1 cellular context compared by ENCODE assay signal in the genomic region with DNA sequence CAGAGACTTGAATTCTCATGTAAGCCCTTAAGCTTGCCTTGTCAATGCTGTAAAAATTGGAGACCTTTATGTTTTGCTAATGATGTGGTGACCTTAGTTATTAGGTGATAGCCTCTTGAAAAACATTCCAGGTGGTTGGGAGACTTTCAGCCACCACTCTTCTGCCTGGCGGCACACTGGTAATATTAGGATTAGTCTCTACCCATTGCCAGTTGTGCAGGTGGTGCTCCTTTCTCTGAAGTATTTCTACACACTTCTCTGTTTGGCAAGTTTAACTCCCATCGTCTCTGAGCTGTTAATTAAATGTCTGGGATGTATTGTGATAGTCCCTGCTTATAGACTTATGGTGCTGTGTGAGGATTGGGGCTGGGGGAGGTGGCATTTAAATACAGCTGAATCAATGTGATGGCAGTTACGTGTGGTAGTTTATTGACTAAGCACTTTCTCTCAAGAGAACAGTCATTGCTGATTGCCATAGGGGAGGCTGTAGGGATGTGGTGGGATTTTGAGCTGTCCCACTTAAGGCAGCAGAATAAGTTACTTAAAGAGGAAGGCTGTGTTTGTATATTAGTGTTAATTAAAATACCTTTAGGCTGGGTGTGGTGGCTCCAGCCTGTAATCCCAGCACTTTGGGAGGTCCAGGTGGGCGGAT.
TF ChIP-seq lines count a peak whose summit lies in the region.

No MANE protein-coding gene starts in this region.

TF ChIP-seq in K562, 482 proteins besides CTCF, POLR2A, EP300 and RAD21 (continued from another document):
- TF ChIP-seq MEF2A (IDR thresholded peaks at IDR 0.05; ENCODE audit: control insufficient read depth, low read depth, low read length), result no peak
